ENCODE assay signal across 34 cellular contexts in genomic region chr5:14986413-14986812, GRCh38.
"Had no signal": no experiment of that assay in that cellular context is flagged by ENCODE, and none has a peak within 500 bp of the region (broad histone marks: within the 10 kb centered on the region; RNA-seq: fewer than 3 reads in every experiment).

No MANE protein-coding gene starts in this region.

- H3K4me3 ChIP-seq: MG63 had no signal

- DNase-seq: Karpas-422, Kasumi-1, KBM-7, KG1, MG63, MM.1S, MV-4-11, NCI-H1048, NCI-H1092, NCI-H1092 treated with DMSO at 0.1 percent for 48 hours, NCI-H1105, NCI-H1105 treated with DMSO at 0.1 percent for 48 hours, NCI-H1417, NCI-H1417 treated with DMSO at 0.1 percent for 48 hours, NCI-H1436, NCI-H1436 treated with DMSO at 0.1 percent for 48 hours, NCI-H146, NCI-H1694, NCI-H1694 treated with DMSO at 0.1 percent for 48 hours, NCI-H187, NCI-H187 treated with DMSO at 0.1 percent for 48 hours, NCI-H1930, NCI-H2029, NCI-H2029 treated with DMSO at 0.1 percent for 48 hours, NCI-H2081, NCI-H2081 treated with DMSO at 0.1 percent for 48 hours, NCI-H2171, NCI-H2171 treated with DMSO at 0.1 percent for 48 hours, NCI-H2227 treated with DMSO at 0.1 percent for 48 hours, NCI-H226, NCI-H345, NCI-H446, NCI-H446 treated with DMSO at 0.1 percent for 48 hours, NCI-H510A had no signal

- H3K36me3 ChIP-seq: MG63 had no signal
